In genomic region chr2:136116111-136116812, GRCh38 we compare ENCODE assay signal across 8 cellular contexts. TPM values are rescaled to one million over a fixed set of nuclear protein-coding genes. Genes with fewer than 3 reads are reported as not detected.
A peak's percentile ranks its signal among the peaks of the same experiment; 100 is the strongest.
DNase-seq lines count a peak whose midpoint lies in the region; ATAC-seq and TF ChIP-seq lines count a peak whose summit lies in the region.

No MANE protein-coding gene starts in this region.

- H3K27me3 Mint-ChIP-seq in MCF 10A (ENCODE audit: insufficient read depth, unreplicated experiment) = no peaks in the 10 kb centered on the region
- H3K27me3 Mint-ChIP-seq in memory B cell = no peaks in the 10 kb centered on the region

- intact Hi-C loops in MCF 10A (cut with micrococcal nuclease) = loop anchor here (2.0 to 5.0 kb wide), 3 partner anchors 131 to 261 kb away; partner anchors contain the start of gene DARS1

- CTCF ChIA-PET in MCF 10A (lab: Yijun Ruan, JAX) = no interaction called here

- no peak overlapping the region for H3K27ac Mint-ChIP-seq in MCF 10A (ENCODE audit: low read depth, unreplicated experiment)
- peak overlapping the region; percentile 100 for H3K27ac Mint-ChIP-seq in memory B cell
- H3K27ac Mint-ChIP-seq in stimulated activated effector memory CD8-positive, alpha-beta T cell treated with anti-CD3 and anti-CD28 coated beads, Interleukin-12 subunit alpha, Interleukin-12 subunit beta, amount 100 ng/mL, for 72 hours = peak overlapping the region; percentile 94

- H3K4me3 Mint-ChIP-seq in MCF 10A (ENCODE audit: unreplicated experiment) (peak overlapping the region; percentile 87), memory B cell (peak overlapping the region; percentile 95)
- H3K4me3 Mint-ChIP-seq in stimulated activated effector memory CD8-positive, alpha-beta T cell treated with anti-CD3 and anti-CD28 coated beads, Interleukin-12 subunit alpha, Interleukin-12 subunit beta, amount 100 ng/mL, for 72 hours = peak overlapping the region; percentile 92

- H3K36me3 Mint-ChIP-seq in MCF 10A (ENCODE audit: insufficient read depth, unreplicated experiment) = peaks cover 17% of the 10 kb centered on the region
- peaks cover 33% of the 10 kb centered on the region for H3K36me3 Mint-ChIP-seq in memory B cell
- H3K36me3 Mint-ChIP-seq in stimulated activated effector memory CD8-positive, alpha-beta T cell treated with anti-CD3 and anti-CD28 coated beads, Interleukin-12 subunit alpha, Interleukin-12 subunit beta, amount 100 ng/mL, for 72 hours = peaks cover 78% of the 10 kb centered on the region

- peaks cover 11% of the 10 kb centered on the region for H3K4me1 Mint-ChIP-seq in MCF 10A (ENCODE audit: insufficient read depth, unreplicated experiment)
- H3K4me1 Mint-ChIP-seq in memory B cell = peaks cover 40% of the 10 kb centered on the region
- H3K4me1 Mint-ChIP-seq in stimulated activated effector memory CD8-positive, alpha-beta T cell treated with anti-CD3 and anti-CD28 coated beads, Interleukin-12 subunit alpha, Interleukin-12 subunit beta, amount 100 ng/mL, for 72 hours = peaks cover 37% of the 10 kb centered on the region

- H3K9me3 Mint-ChIP-seq in MCF 10A (ENCODE audit: unreplicated experiment) (no peaks in the 10 kb centered on the region), memory B cell (no peaks in the 10 kb centered on the region)
- H3K9me3 Mint-ChIP-seq in stimulated activated effector memory CD8-positive, alpha-beta T cell treated with anti-CD3 and anti-CD28 coated beads, Interleukin-12 subunit alpha, Interleukin-12 subunit beta, amount 100 ng/mL, for 72 hours = no peaks in the 10 kb centered on the region

- TF ChIP-seq CTCF in MCF 10A (IDR thresholded peaks at IDR 0.05; ENCODE audit: unreplicated experiment) = no peak

- no TSS peak for BruUV-seq in MCF 10A (replicated peaks; lab: Mats Ljungman, UMichigan)

- POLR2A ChIA-PET in MCF 10A (lab: Yijun Ruan, JAX) = no interaction called here

- ATAC-seq in GM18511 (IDR thresholded peaks at IDR 0.05; ENCODE audit: unreplicated experiment) (peak; percentile 29), HG03354 (IDR thresholded peaks at IDR 0.05; ENCODE audit: poor library complexity, severe bottlenecking, unreplicated experiment) (peak; percentile 24), memory B cell (ENCODE audit: low read depth) (peak; percentile 12)
- ATAC-seq in stimulated activated effector memory CD8-positive, alpha-beta T cell treated with anti-CD3 and anti-CD28 coated beads, Interleukin-12 subunit alpha, Interleukin-12 subunit beta, amount 100 ng/mL, for 72 hours = peak; percentile 39

- DNase-seq in T follicular helper cell (ENCODE audit: low read depth) = peak; percentile 83
- peak; percentile 43 for DNase-seq in MCF 10A (ENCODE audit: unreplicated experiment)
- DNase-seq in memory B cell (ENCODE audit: low spot score in 2 of 2) = peak; percentile 70 to 78
- peak in 1 of 2 donors; percentile 78 for DNase-seq in stimulated activated effector memory CD8-positive, alpha-beta T cell treated with anti-CD3 and anti-CD28 coated beads, Interleukin-12 subunit alpha, Interleukin-12 subunit beta, amount 100 ng/mL, for 72 hours (ENCODE audit: low spot score in 2 of 2)
- DNase-seq in NCI-H187 (lab: John Stamatoyannopoulos, UW) = no peak
- DNase-seq in DMS53 treated with DMSO at 0.1 percent for 48 hours (lab: John Stamatoyannopoulos, UW; ENCODE audit: unreplicated experiment) = no peak

RNA-seq across cellular contexts. Expression of gene CXCR4, which starts 1.7 kb away (rescaled TPM):
- total RNA-seq in MCF 10A (2022) = 0.54 and 1.1 TPM in 2 replicates

Comparison
In these comparisons a context has a peak if more than half of its experiments do, and no peak if none do; other contexts are left out.
1. DNase-seq: peak in T follicular helper cell (single experiment), MCF 10A (single experiment) and memory B cell (2 of 2); none in NCI-H187 (0 of 2) and DMS53 treated with DMSO at 0.1 percent for 48 hours (single experiment).
2. Peak in every context shown above with its lines, with median percentiles within 50 percentile points of each other: ATAC-seq and H3K4me3 Mint-ChIP-seq.